ENCODE assay signal across 8 cellular contexts in the genomic region with DNA sequence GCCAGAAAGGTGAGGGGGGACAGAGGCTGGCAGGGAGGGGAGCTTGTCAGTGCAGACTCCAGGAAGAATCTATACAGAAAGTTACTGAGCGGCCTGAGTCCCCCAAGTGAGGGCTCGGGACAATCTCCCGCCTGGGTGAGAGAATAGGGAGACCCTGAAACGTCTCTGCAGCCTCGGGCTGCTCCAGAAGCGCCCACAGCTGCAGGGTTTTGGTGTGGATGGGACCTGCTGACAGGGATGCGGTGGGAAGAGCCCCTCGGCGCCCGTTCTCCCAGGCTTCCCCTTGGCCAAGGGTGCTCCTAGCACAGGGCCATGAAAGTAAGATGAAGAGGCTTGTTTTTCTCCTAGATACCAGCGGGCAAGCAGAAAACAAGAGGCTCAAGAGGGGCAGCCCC. TPM values are rescaled to one million over a fixed set of nuclear protein-coding genes. Genes with fewer than 3 reads are reported as not detected.
DNase-seq lines count a peak whose midpoint lies in the region; ATAC-seq and TF ChIP-seq lines count a peak whose summit lies in the region.

No MANE protein-coding gene starts in this region.

- H3K36me3 ChIP-seq in NT2/D1 (ENCODE audit: insufficient read depth, insufficient read length, low read length) (peaks cover 74% of the 10 kb centered on the region), ovary (no peaks in the 10 kb centered on the region)

- H3K4me1 Mint-ChIP-seq in endothelial cell (ENCODE audit: unreplicated experiment), result peaks cover 19% of the 10 kb centered on the region

- intact Hi-C loops in ovary (cut with DNase I), result no loop called here

- peak overlapping the region; percentile 95 for H3K4me3 Mint-ChIP-seq in endothelial cell (ENCODE audit: unreplicated experiment)

- ATAC-seq in GM21529 (IDR thresholded peaks at IDR 0.05; ENCODE audit: unreplicated experiment) (no peak), GM21526 (IDR thresholded peaks at IDR 0.05; ENCODE audit: low FRiP score, unreplicated experiment) (no peak)

- peaks cover 26% of the 10 kb centered on the region for H3K27me3 Mint-ChIP-seq in endothelial cell (ENCODE audit: unreplicated experiment)

- TF ChIP-seq POLR2A in ovary (IDR thresholded peaks at IDR 0.05), result no peak

- H3K27ac Mint-ChIP-seq in endothelial cell (ENCODE audit: unreplicated experiment), result peak overlapping the region; percentile 91

- DNase-seq in GM10266 (ENCODE audit: extremely low spot score) (peak; percentile 32), NT2/D1 (ENCODE audit: low read depth, low spot score) (no peak), endothelial cell (ENCODE audit: low spot score) (no peak), ovary (no peak), NCI-H1092 (lab: John Stamatoyannopoulos, UW) (no peak), DMS153 treated with DMSO at 0.1 percent for 48 hours (lab: John Stamatoyannopoulos, UW; ENCODE audit: unreplicated experiment) (no peak)

- H3K27me3 ChIP-seq in NT2/D1 (ENCODE audit: insufficient read depth, insufficient read length) (no peaks in the 10 kb centered on the region), ovary (no peaks in the 10 kb centered on the region)

- peaks cover 18% of the 10 kb centered on the region for H3K36me3 Mint-ChIP-seq in endothelial cell (ENCODE audit: low read depth, unreplicated experiment)

- peak overlapping the region; percentile 89 to 95 for H3K27ac ChIP-seq in ovary

- H3K4me1 ChIP-seq in NT2/D1 (ENCODE audit: insufficient read depth, insufficient read length) (peaks cover 7% of the 10 kb centered on the region), ovary (ENCODE audit: insufficient read depth) (peaks cover 14% of the 10 kb centered on the region)

- peak overlapping the region; percentile 100 for H3K9ac ChIP-seq in NT2/D1 (ENCODE audit: insufficient read length, low read depth)

- H3K4me3 ChIP-seq in NT2/D1 (ENCODE audit: insufficient read length, low read depth) (peak overlapping the region; percentile 79), ovary (peak overlapping the region; percentile 92)

- WGBS in ovary, 3 donors, result 1 to 2% (median 2%) methylated on average over 11 of the region's 11 CpGs

- no peak for TF ChIP-seq EP300 in ovary (IDR thresholded peaks at IDR 0.05)

- no peak for TF ChIP-seq CTCF in GM10266 (IDR thresholded peaks at IDR 0.05; ENCODE audit: control insufficient read depth, insufficient read depth, low read depth, missing control alignments)
- TF ChIP-seq CTCF in endothelial cell (IDR thresholded peaks at IDR 0.05; ENCODE audit: unreplicated experiment), result no peak
- no peak for TF ChIP-seq CTCF in ovary (IDR thresholded peaks at IDR 0.05)

- H3K9me3 ChIP-seq in NT2/D1 (ENCODE audit: insufficient read depth, low read length) (no peaks in the 10 kb centered on the region), ovary (no peaks in the 10 kb centered on the region)

- no peaks in the 10 kb centered on the region for H3K9me3 Mint-ChIP-seq in endothelial cell (ENCODE audit: unreplicated experiment)

RNA-seq across cellular contexts. Expression of a gene that starts 0.7 kb away (rescaled TPM):
- total RNA-seq in endothelial cell (ENCODE audit: unreplicated experiment) (25.2 TPM), ovary (10 to 100 TPM; 13.8 to 31.1 (median 18.2) TPM)
- polyA plus RNA-seq in ovary, result 10 to 100 TPM in 1 of 2 donors, 1 to 10 TPM in 1; 7.0 to 14.6 TPM

RNA-seq across cellular contexts. Expression of a gene that starts 14.4 kb away (rescaled TPM):
- 21.4 TPM for total RNA-seq in endothelial cell (ENCODE audit: unreplicated experiment)
- 10 to 100 TPM in 4 of 7 donors, 1 to 10 TPM in 3; 1.3 to 18.1 (median 10.6) TPM for total RNA-seq in ovary
- 1 to 10 TPM in 1 of 2 donors, not detected in 1; 7.9 TPM for polyA plus RNA-seq in ovary
